17 cellular contexts compared by ENCODE assay signal in the genomic region with DNA sequence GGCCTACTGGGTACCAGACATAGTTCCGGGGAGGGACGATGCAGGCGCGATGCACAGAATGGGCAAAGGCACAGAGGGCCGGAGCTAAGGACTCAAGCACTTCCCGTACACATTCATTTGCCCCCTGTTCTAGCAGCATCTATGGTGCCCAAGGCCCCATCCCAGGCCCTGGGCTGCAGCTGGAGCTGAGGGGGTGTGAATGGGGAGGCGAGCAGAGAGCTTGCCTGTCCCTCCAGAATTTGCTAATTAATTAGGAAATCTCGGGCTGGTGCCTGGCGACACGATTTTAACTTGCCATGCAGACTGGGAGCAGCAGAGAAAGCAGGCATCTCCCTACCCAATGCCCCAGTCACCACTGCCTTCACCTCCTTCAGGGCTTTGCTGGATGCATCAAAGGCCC. TPM values are rescaled to one million over a fixed set of nuclear protein-coding genes. Genes with fewer than 3 reads are reported as not detected.
DNase-seq lines count a peak whose midpoint lies in the region; ATAC-seq and TF ChIP-seq lines count a peak whose summit lies in the region.
"Had no signal": no experiment of that assay in that cellular context is flagged by ENCODE, and none has a peak within 500 bp of the region (broad histone marks: within the 10 kb centered on the region; RNA-seq: fewer than 3 reads in every experiment).

No MANE protein-coding gene starts in this region.

- H3K4ac ChIP-seq in mesenchymal stem cell (ENCODE audit: low read depth in 1 of 2, low read length in 2 of 2), result no peak overlapping the region

- no peak overlapping the region for H3K4me2 ChIP-seq in mesenchymal stem cell (ENCODE audit: low read length, poor library complexity, severe bottlenecking)
- H3K4me2 ChIP-seq: PC-9 had no signal

- H3K27me3 ChIP-seq in mesenchymal stem cell (ENCODE audit: control insufficient read depth in 1 of 2, insufficient read depth in 1 of 2, low read length in 2 of 2), result peaks cover 0 to 56% of the 10 kb centered on the region in 2 experiments

- intact Hi-C loops in natural killer cell (cut with micrococcal nuclease) (loop anchor here (5.0 kb wide), 1 partner anchor 37 kb away; the partner anchor contains the start of gene EPHA2), left cardiac atrium (cut with DNase I) (no loop called here)

- ATAC-seq in natural killer cell treated with Interleukin-12 subunit alpha and Interleukin-12 subunit beta and Interleukin-15 and Interleukin-18, amount 100 ng/mL, for 72 hours, result no peak
- ATAC-seq in natural killer cell (no peak), SK-N-SH treated with all-trans-retinoic acid at 6 μM for 48 hours (peak; percentile 11), left cardiac atrium (no peak)

- no peak overlapping the region for H3K4me3 ChIP-seq in mesenchymal stem cell (ENCODE audit: insufficient read depth in 1 of 2, low read depth in 1 of 2, low read length in 2 of 2)
- H3K4me3 ChIP-seq: GM23248, PC-9, SK-N-MC had no signal

- no peak overlapping the region for H4K91ac ChIP-seq in mesenchymal stem cell (ENCODE audit: low read length)

- H3K27ac Mint-ChIP-seq in natural killer cell treated with Interleukin-12 subunit alpha and Interleukin-12 subunit beta and Interleukin-15 and Interleukin-18, amount 100 ng/mL, for 72 hours, result no peak overlapping the region
- H3K27ac Mint-ChIP-seq in natural killer cell, result no peak overlapping the region

- no peak overlapping the region for H2BK15ac ChIP-seq in mesenchymal stem cell (ENCODE audit: low read depth, poor library complexity, severe bottlenecking)

- no peak overlapping the region for H2BK12ac ChIP-seq in mesenchymal stem cell (ENCODE audit: low read length in 2 of 2)

- H3K79me1 ChIP-seq in mesenchymal stem cell (replicated peaks; ENCODE audit: low read length, poor library complexity, severe bottlenecking), result peaks cover 3% of the 10 kb centered on the region

- peak overlapping the region; percentile 37 for H2AK5ac ChIP-seq in mesenchymal stem cell (ENCODE audit: low read length, severe bottlenecking)

- no peak overlapping the region for H2AFZ ChIP-seq in mesenchymal stem cell (ENCODE audit: low read depth, low read length)
- H2AFZ ChIP-seq: GM23248, PC-9 had no signal

- 90% methylated on average over 9 of the region's 10 CpGs for WGBS in mesenchymal stem cell

- peaks cover 0 to 15% of the 10 kb centered on the region in 2 donors for H3K27me3 Mint-ChIP-seq in natural killer cell treated with Interleukin-12 subunit alpha and Interleukin-12 subunit beta and Interleukin-15 and Interleukin-18, amount 100 ng/mL, for 72 hours
- H3K27me3 Mint-ChIP-seq in natural killer cell (ENCODE audit: low read depth in 2 of 2), result peaks cover 0 to 6% of the 10 kb centered on the region in 2 donors

- peak; percentile 45 for DNase-seq in natural killer cell treated with Interleukin-12 subunit alpha and Interleukin-12 subunit beta and Interleukin-15 and Interleukin-18, amount 100 ng/mL, for 72 hours (ENCODE audit: low spot score)
- DNase-seq in natural killer cell (no peak), mesenchymal stem cell (no peak), inferior parietal cortex (ENCODE audit: extremely low spot score) (no peak), left cardiac atrium (no peak), NCI-H1417 treated with DMSO at 0.1 percent for 48 hours (lab: John Stamatoyannopoulos, UW) (no peak)
- DNase-seq: COR-L47, GM23248, KBM-7, NCI-H146, NCI-H2081 treated with DMSO at 0.1 percent for 48 hours, NCI-H510A treated with DMSO at 0.1 percent for 48 hours, NCI-H82, PC-9, Right ventricle myocardium superior had no signal

- H3K23ac ChIP-seq in mesenchymal stem cell (ENCODE audit: low read length in 2 of 2), result no peak overlapping the region

- no peaks in the 10 kb centered on the region for H3K9me3 Mint-ChIP-seq in natural killer cell treated with Interleukin-12 subunit alpha and Interleukin-12 subunit beta and Interleukin-15 and Interleukin-18, amount 100 ng/mL, for 72 hours
- no peaks in the 10 kb centered on the region for H3K9me3 Mint-ChIP-seq in natural killer cell

- H3K4me1 ChIP-seq in mesenchymal stem cell (ENCODE audit: control insufficient read depth, insufficient read depth, low read depth, low read length), result peaks cover 67% of the 10 kb centered on the region

- H3K36me3 Mint-ChIP-seq in natural killer cell treated with Interleukin-12 subunit alpha and Interleukin-12 subunit beta and Interleukin-15 and Interleukin-18, amount 100 ng/mL, for 72 hours, result no peaks in the 10 kb centered on the region
- H3K36me3 Mint-ChIP-seq in natural killer cell, result peaks cover 6% of the 10 kb centered on the region

- H3K27ac ChIP-seq in mesenchymal stem cell (ENCODE audit: low read length, poor library complexity, severe bottlenecking), result no peak overlapping the region
- H3K27ac ChIP-seq: GM23248, PC-9, SK-N-MC had no signal

- H3K9me3 ChIP-seq in mesenchymal stem cell (ENCODE audit: control insufficient read depth, low read length), result no peaks in the 10 kb centered on the region

- no peak overlapping the region for H2BK120ac ChIP-seq in mesenchymal stem cell (ENCODE audit: low read depth, low read length)

- no peak overlapping the region for H3K4me3 Mint-ChIP-seq in natural killer cell treated with Interleukin-12 subunit alpha and Interleukin-12 subunit beta and Interleukin-15 and Interleukin-18, amount 100 ng/mL, for 72 hours
- no peak overlapping the region for H3K4me3 Mint-ChIP-seq in natural killer cell

- peaks cover 27 to 48% of the 10 kb centered on the region in 2 donors for H3K4me1 Mint-ChIP-seq in natural killer cell treated with Interleukin-12 subunit alpha and Interleukin-12 subunit beta and Interleukin-15 and Interleukin-18, amount 100 ng/mL, for 72 hours (ENCODE audit: low read depth in 2 of 2)
- H3K4me1 Mint-ChIP-seq in natural killer cell, result peaks cover 53 to 59% of the 10 kb centered on the region in 2 donors

- H4K8ac ChIP-seq in mesenchymal stem cell (ENCODE audit: low read length), result no peak overlapping the region

- H3K9ac ChIP-seq in mesenchymal stem cell (ENCODE audit: low read length), result no peak overlapping the region
- H3K9ac ChIP-seq: GM23248 had no signal

- H2BK5ac ChIP-seq in mesenchymal stem cell (ENCODE audit: low read depth, low read length, poor library complexity, severe bottlenecking), result no peak overlapping the region

- no peak overlapping the region for H3K18ac ChIP-seq in mesenchymal stem cell (ENCODE audit: low read depth in 1 of 2, low read length in 2 of 2)

- peaks cover 5 to 30% of the 10 kb centered on the region in 2 experiments for H3K36me3 ChIP-seq in mesenchymal stem cell (ENCODE audit: control insufficient read depth in 1 of 2, insufficient read depth in 2 of 2, low read depth in 1 of 2, low read length in 2 of 2)

- peak overlapping the region in 1 of 2 experiments; percentile 53 for H3K14ac ChIP-seq in mesenchymal stem cell (ENCODE audit: low read length in 2 of 2)

- no peak for TF ChIP-seq CTCF in natural killer cell (IDR thresholded peaks at IDR 0.05)

TF ChIP-seq in SK-N-SH treated with all-trans-retinoic acid at 6 μM for 48 hours, 23 proteins besides CTCF, POLR2A, EP300 and RAD21:
- TF ChIP-seq ZFP30 (CRISPR knock-in tag; IDR thresholded peaks at IDR 0.05), result no peak
- no peak for TF ChIP-seq OSR1 (CRISPR knock-in tag; IDR thresholded peaks at IDR 0.05)
- TF ChIP-seq PPARA (CRISPR knock-in tag; IDR thresholded peaks at IDR 0.05; ENCODE audit: borderline replicate concordance), result no peak
- TF ChIP-seq TOX (CRISPR knock-in tag; IDR thresholded peaks at IDR 0.05; ENCODE audit: borderline replicate concordance), result no peak

RNA-seq across cellular contexts. Expression of gene EPHA2, which starts 35.9 kb away (rescaled TPM):
- total RNA-seq in natural killer cell treated with Interleukin-12 subunit alpha and Interleukin-12 subunit beta and Interleukin-15 and Interleukin-18, amount 100 ng/mL, for 72 hours, result not detected
- total RNA-seq in natural killer cell (under 1 TPM in 1 of 3 donors, not detected in 2; 0.13 TPM), left cardiac atrium (10 to 100 TPM in 1 of 2 donors, 1 to 10 TPM in 1; 8.1 to 24.1 TPM)
- polyA plus RNA-seq in mesenchymal stem cell (2013, experiment 1 of 2), result 31.9 TPM
- 31.0 TPM for polyA plus RNA-seq in mesenchymal stem cell (2013, experiment 2 of 2)

RNA-seq across cellular contexts. Expression of gene FAM131C, which starts 46.5 kb away (rescaled TPM):
- total RNA-seq in natural killer cell treated with Interleukin-12 subunit alpha and Interleukin-12 subunit beta and Interleukin-15 and Interleukin-18, amount 100 ng/mL, for 72 hours, result not detected
- total RNA-seq in natural killer cell (not detected), left cardiac atrium (1 to 10 TPM; 3.2 to 6.5 TPM)
- polyA plus RNA-seq in mesenchymal stem cell (2013, experiment 1 of 2), result 0.37 TPM
- 0.44 TPM for polyA plus RNA-seq in mesenchymal stem cell (2013, experiment 2 of 2)

Comparison
In these comparisons a context has a peak if more than half of its experiments do, and no peak if none do; other contexts are left out.
1. RNA of gene EPHA2, which starts 35.9 kb away (total RNA-seq): 8.1 to 24.1 TPM in left cardiac atrium; 0.13 TPM in natural killer cell and not detected in natural killer cell treated with Interleukin-12 subunit alpha and Interleukin-12 subunit beta and Interleukin-15 and Interleukin-18, amount 100 ng/mL, for 72 hours; every median in the first group is over 4 times any median in the second.
2. RNA of gene FAM131C, which starts 46.5 kb away (total RNA-seq): 3.2 to 6.5 TPM in left cardiac atrium; not detected in natural killer cell treated with Interleukin-12 subunit alpha and Interleukin-12 subunit beta and Interleukin-15 and Interleukin-18, amount 100 ng/mL, for 72 hours and not detected in natural killer cell; every median in the first group is over 4 times any median in the second.